Comparison of ENCODE assay signal across 2 cellular contexts in the genomic region with DNA sequence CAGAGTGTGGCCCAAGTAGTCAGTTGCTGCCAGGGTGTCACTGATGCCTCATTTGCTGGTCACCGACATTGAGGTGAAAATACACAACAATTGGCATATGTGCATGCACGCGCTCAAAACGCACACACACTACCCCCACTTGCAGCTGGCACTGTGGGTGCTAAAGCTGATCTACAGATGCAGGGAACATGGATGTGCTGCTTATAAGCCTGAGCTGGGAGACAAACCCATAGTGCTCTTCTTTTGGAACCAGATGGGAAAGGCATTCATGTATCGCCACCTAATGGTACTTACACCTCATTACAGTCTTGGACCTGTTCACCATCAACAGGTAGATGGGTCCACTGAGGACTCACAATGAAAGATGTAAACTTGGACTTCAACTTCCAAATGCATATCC.
TF ChIP-seq lines count a peak whose summit lies in the region.

No MANE protein-coding gene starts in this region.

TF ChIP-seq in HCT116, 20 proteins besides CTCF, POLR2A, EP300 and RAD21 (continued from another document):
- TF ChIP-seq JUND (IDR thresholded peaks at IDR 0.05) (no peak), ZNF274 (IDR thresholded peaks at IDR 0.05; ENCODE audit: low read depth, low read length) (no peak), CEBPB (IDR thresholded peaks at IDR 0.05; ENCODE audit: low read depth) (no peak), ZFX (IDR thresholded peaks at IDR 0.05) (no peak), POLR2AphosphoS5 (IDR thresholded peaks at IDR 0.05; ENCODE audit: low read depth, low read length) (no peak)
- TF ChIP-seq, protein P1, sequence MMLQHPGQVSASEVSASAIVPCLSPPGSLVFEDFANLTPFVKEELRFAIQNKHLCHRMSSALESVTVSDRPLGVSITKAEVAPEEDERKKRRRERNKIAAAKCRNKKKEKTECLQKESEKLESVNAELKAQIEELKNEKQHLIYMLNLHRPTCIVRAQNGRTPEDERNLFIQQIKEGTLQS (IDR thresholded peaks at IDR 0.05): no peak

TF ChIP-seq in GM12878, 131 proteins besides CTCF, POLR2A, EP300 and RAD21 (continued from another document):
- TF ChIP-seq, protein P2, sequence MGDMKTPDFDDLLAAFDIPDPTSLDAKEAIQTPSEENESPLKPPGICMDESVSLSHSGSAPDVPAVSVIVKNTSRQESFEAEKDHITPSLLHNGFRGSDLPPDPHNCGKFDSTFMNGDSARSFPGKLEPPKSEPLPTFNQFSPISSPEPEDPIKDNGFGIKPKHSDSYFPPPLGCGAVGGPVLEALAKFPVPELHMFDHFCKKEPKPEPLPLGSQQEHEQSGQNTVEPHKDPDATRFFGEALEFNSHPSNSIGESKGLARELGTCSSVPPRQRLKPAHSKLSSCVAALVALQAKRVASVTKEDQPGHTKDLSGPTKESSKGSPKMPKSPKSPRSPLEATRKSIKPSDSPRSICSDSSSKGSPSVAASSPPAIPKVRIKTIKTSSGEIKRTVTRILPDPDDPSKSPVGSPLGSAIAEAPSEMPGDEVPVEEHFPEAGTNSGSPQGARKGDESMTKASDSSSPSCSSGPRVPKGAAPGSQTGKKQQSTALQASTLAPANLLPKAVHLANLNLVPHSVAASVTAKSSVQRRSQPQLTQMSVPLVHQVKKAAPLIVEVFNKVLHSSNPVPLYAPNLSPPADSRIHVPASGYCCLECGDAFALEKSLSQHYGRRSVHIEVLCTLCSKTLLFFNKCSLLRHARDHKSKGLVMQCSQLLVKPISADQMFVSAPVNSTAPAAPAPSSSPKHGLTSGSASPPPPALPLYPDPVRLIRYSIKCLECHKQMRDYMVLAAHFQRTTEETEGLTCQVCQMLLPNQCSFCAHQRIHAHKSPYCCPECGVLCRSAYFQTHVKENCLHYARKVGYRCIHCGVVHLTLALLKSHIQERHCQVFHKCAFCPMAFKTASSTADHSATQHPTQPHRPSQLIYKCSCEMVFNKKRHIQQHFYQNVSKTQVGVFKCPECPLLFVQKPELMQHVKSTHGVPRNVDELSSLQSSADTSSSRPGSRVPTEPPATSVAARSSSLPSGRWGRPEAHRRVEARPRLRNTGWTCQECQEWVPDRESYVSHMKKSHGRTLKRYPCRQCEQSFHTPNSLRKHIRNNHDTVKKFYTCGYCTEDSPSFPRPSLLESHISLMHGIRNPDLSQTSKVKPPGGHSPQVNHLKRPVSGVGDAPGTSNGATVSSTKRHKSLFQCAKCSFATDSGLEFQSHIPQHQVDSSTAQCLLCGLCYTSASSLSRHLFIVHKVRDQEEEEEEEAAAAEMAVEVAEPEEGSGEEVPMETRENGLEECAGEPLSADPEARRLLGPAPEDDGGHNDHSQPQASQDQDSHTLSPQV (IDR thresholded peaks at IDR 0.05): no peak
- TF ChIP-seq FOXK2 (IDR thresholded peaks at IDR 0.05): no peak
- no peak for TF ChIP-seq GATAD2B (conservative IDR thresholded peaks at IDR 0.05; ENCODE audit: low read depth)
- no peak for TF ChIP-seq ASH2L (IDR thresholded peaks at IDR 0.05; ENCODE audit: borderline replicate concordance, low read depth)
- TF ChIP-seq STAT1 (conservative IDR thresholded peaks at IDR 0.05): no peak
- no peak for TF ChIP-seq BCL11A (IDR thresholded peaks at IDR 0.05; ENCODE audit: low read depth, low read length)
- no peak for TF ChIP-seq TCF3 (IDR thresholded peaks at IDR 0.05; ENCODE audit: borderline replicate concordance, insufficient read depth, low read depth, low read length)
- TF ChIP-seq RAD51 (IDR thresholded peaks at IDR 0.05): no peak
